ENCODE assay signal across 8 cellular contexts in the genomic region with DNA sequence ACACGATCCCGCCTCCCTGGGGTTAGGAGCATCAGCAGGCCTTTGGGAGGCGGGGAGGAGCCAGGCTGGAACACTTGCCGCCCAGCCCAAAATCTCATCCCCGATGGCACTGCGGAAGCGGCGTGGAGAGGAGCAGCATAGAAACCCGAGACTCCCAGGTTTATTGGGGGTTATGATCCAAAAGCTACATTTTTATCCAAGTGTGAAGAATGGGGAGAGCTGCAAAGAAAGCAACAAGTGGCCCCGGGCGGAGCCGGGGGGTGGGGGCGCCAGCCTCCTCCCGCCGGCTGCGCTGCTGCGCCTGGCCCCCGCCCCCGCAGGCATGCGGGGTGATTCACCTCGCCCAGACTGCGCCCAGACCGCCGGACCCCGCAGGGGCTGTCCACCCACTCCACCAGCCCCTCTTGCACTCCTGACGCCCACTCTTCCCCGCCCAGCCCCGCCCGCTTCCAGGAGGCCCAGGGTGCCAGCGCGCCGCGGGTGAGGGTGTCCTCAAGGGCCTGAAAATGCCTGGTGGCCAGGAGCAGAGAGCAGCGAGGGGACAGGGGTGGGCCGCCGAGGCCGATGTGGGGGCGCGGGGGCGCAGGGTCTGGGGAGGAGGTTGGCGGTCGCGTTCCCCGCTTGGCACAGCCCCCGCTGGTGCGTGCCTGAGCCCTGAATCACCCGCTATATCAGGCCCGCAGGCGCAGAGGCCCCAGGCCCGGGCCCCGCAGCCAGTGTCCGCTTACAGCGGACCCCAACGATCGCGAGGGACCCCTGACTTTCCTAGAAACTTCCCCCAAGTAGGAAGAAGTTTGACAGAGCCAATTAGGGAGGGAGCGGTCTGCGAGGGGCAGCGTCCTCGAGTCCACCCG. TPM values are rescaled to one million over a fixed set of nuclear protein-coding genes. Genes with fewer than 3 reads are reported as not detected.
DNase-seq lines count a peak whose midpoint lies in the region; ATAC-seq and TF ChIP-seq lines count a peak whose summit lies in the region.

No MANE protein-coding gene starts in this region.

- H3K4me2 ChIP-seq in mesenchymal stem cell (ENCODE audit: low read length, poor library complexity, severe bottlenecking): peak overlapping the region; percentile 88

- H3K9ac ChIP-seq in mesenchymal stem cell (ENCODE audit: low read length): peak overlapping the region; percentile 99

- no peak for ATAC-seq in HG02642 (IDR thresholded peaks at IDR 0.05; ENCODE audit: poor library complexity, unreplicated experiment)

- H3K27ac Mint-ChIP-seq in type B pancreatic cell: peak overlapping the region; percentile 74

- peaks cover 16% of the 10 kb centered on the region for H3K4me1 Mint-ChIP-seq in type B pancreatic cell (ENCODE audit: unreplicated experiment)

- peak overlapping the region in 1 of 2 experiments; percentile 80 for H3K4ac ChIP-seq in mesenchymal stem cell (ENCODE audit: low read depth in 1 of 2, low read length in 2 of 2)

- TF ChIP-seq CTCF in RWPE1 (conservative IDR thresholded peaks at IDR 0.05; ENCODE audit: low read depth) (no peak), type B pancreatic cell (conservative IDR thresholded peaks at IDR 0.05) (no peak)

- H2BK12ac ChIP-seq in mesenchymal stem cell (ENCODE audit: low read length in 2 of 2): peak overlapping the region; percentile 51 to 56

- H3K36me3 Mint-ChIP-seq in type B pancreatic cell: no peaks in the 10 kb centered on the region

- H3K27me3 Mint-ChIP-seq in type B pancreatic cell: peaks cover 56% of the 10 kb centered on the region

- WGBS in mesenchymal stem cell: under 1% methylated on average over 19 of the region's 61 CpGs

- peak overlapping the region in 1 of 2 experiments; percentile 94 for H3K23ac ChIP-seq in mesenchymal stem cell (ENCODE audit: low read length in 2 of 2)

- H3K27ac ChIP-seq in RWPE1: peak overlapping the region; percentile 98
- no peak overlapping the region for H3K27ac ChIP-seq in effector memory CD4-positive, alpha-beta T cell (ENCODE audit: insufficient read depth, low read length, poor library complexity, severe bottlenecking)
- H3K27ac ChIP-seq in mesenchymal stem cell (ENCODE audit: low read length, poor library complexity, severe bottlenecking): peak overlapping the region; percentile 76

- CTCF ChIA-PET in RWPE1 (lab: Yijun Ruan, JAX): interaction anchor here (1.2 to 1.5 kb wide), 3 partner anchors 16 to 106 kb away, joined by 4 to 9 read pairs (median 6); no protein-coding TSS in a partner anchor

- peak overlapping the region; percentile 11 to 97 for H3K14ac ChIP-seq in mesenchymal stem cell (ENCODE audit: low read length in 2 of 2)

- H2BK15ac ChIP-seq in mesenchymal stem cell (ENCODE audit: low read depth, poor library complexity, severe bottlenecking): peak overlapping the region; percentile 87

- no peak overlapping the region for H2BK5ac ChIP-seq in mesenchymal stem cell (ENCODE audit: low read depth, low read length, poor library complexity, severe bottlenecking)

- H3K4me3 Mint-ChIP-seq in type B pancreatic cell: peak overlapping the region; percentile 87

- DNase-seq in CD1c-positive myeloid dendritic cell (ENCODE audit: extremely low spot score) (peak; percentile 46), RWPE1 (ENCODE audit: low spot score) (peak; percentile 75), mesenchymal stem cell (peak; percentile 68), type B pancreatic cell (ENCODE audit: extremely low spot score, unreplicated experiment) (no peak), GM19238 (ENCODE audit: insufficient read length, low spot score) (no peak), 8988T (no peak)
- DNase-seq in effector memory CD4-positive, alpha-beta T cell: no peak

- peak overlapping the region; percentile 39 for H2AK5ac ChIP-seq in mesenchymal stem cell (ENCODE audit: low read length, severe bottlenecking)

- peak overlapping the region; percentile 52 for H3K4me3 ChIP-seq in effector memory CD4-positive, alpha-beta T cell (ENCODE audit: insufficient read depth, low read depth, low read length, poor library complexity, severe bottlenecking)
- H3K4me3 ChIP-seq in mesenchymal stem cell (ENCODE audit: insufficient read depth in 1 of 2, low read depth in 1 of 2, low read length in 2 of 2): peak overlapping the region; percentile 96 to 100

- peak overlapping the region; percentile 79 for H4K8ac ChIP-seq in mesenchymal stem cell (ENCODE audit: low read length)

- H2BK120ac ChIP-seq in mesenchymal stem cell (ENCODE audit: low read depth, low read length): peak overlapping the region; percentile 87

- no peak overlapping the region for H2AFZ ChIP-seq in mesenchymal stem cell (ENCODE audit: low read depth, low read length)

- peak overlapping the region; percentile 67 to 95 for H3K18ac ChIP-seq in mesenchymal stem cell (ENCODE audit: low read depth in 1 of 2, low read length in 2 of 2)

- H3K27me3 ChIP-seq in effector memory CD4-positive, alpha-beta T cell (replicated peaks; ENCODE audit: control insufficient read depth, insufficient read depth, low read length, poor library complexity, severe bottlenecking): peaks cover 12% of the 10 kb centered on the region
- H3K27me3 ChIP-seq in mesenchymal stem cell (ENCODE audit: control insufficient read depth in 1 of 2, insufficient read depth in 1 of 2, low read length in 2 of 2): no peaks in the 10 kb centered on the region

- no peaks in the 10 kb centered on the region for H3K9me3 ChIP-seq in effector memory CD4-positive, alpha-beta T cell (ENCODE audit: control insufficient read depth, low read length)
- H3K9me3 ChIP-seq in mesenchymal stem cell (ENCODE audit: control insufficient read depth, low read length): no peaks in the 10 kb centered on the region

- H3K4me1 ChIP-seq in effector memory CD4-positive, alpha-beta T cell (ENCODE audit: control insufficient read depth, insufficient read depth, low read length, poor library complexity, severe bottlenecking): peaks cover 17% of the 10 kb centered on the region
- H3K4me1 ChIP-seq in mesenchymal stem cell (ENCODE audit: control insufficient read depth, insufficient read depth, low read depth, low read length): peaks cover 16% of the 10 kb centered on the region

- H3K36me3 ChIP-seq in effector memory CD4-positive, alpha-beta T cell (ENCODE audit: control insufficient read depth, insufficient read depth, low read length): no peaks in the 10 kb centered on the region
- peaks cover 4 to 10% of the 10 kb centered on the region in 2 experiments for H3K36me3 ChIP-seq in mesenchymal stem cell (ENCODE audit: control insufficient read depth in 1 of 2, insufficient read depth in 2 of 2, low read depth in 1 of 2, low read length in 2 of 2)

- peak overlapping the region; percentile 91 for H4K91ac ChIP-seq in mesenchymal stem cell (ENCODE audit: low read length)

- H3K9me3 Mint-ChIP-seq in type B pancreatic cell: no peaks in the 10 kb centered on the region

- POLR2A ChIA-PET in RWPE1 (lab: Yijun Ruan, JAX; ENCODE audit: low non-redundant PET): interaction anchor here (0.6 to 1.7 kb wide), 4 partner anchors 12 to 79 kb away, joined by 3 to 11 read pairs (median 6); partner anchors contain the start of gene STAT3

- no peaks in the 10 kb centered on the region for H3K79me1 ChIP-seq in mesenchymal stem cell (replicated peaks; ENCODE audit: low read length, poor library complexity, severe bottlenecking)

RNA-seq across cellular contexts. Expression of gene CAVIN1, which starts 1.4 kb away (rescaled TPM):
- 168 TPM for polyA plus RNA-seq in mesenchymal stem cell (2013, experiment 1 of 2)
- polyA plus RNA-seq in mesenchymal stem cell (2013, experiment 2 of 2): 165 TPM
- total RNA-seq in type B pancreatic cell (ENCODE audit: low replicate concordance): 21.9 and 49.0 TPM in 2 replicates

RNA-seq across cellular contexts. Expression of gene STAT3, which starts 33.5 kb away (rescaled TPM):
- polyA plus RNA-seq in mesenchymal stem cell (2013, experiment 1 of 2): 67.6 TPM
- polyA plus RNA-seq in mesenchymal stem cell (2013, experiment 2 of 2): 66.8 TPM
- total RNA-seq in type B pancreatic cell (ENCODE audit: low replicate concordance): 64.9 and 80.1 TPM in 2 replicates

RNA-seq across cellular contexts. Expression of gene ATP6V0A1, which starts 37.0 kb away (rescaled TPM):
- polyA plus RNA-seq in mesenchymal stem cell (2013, experiment 1 of 2): 39.0 TPM
- polyA plus RNA-seq in mesenchymal stem cell (2013, experiment 2 of 2): 40.2 TPM
- total RNA-seq in type B pancreatic cell (ENCODE audit: low replicate concordance): 65.5 and 69.4 TPM in 2 replicates

Comparison
In these comparisons a context has a peak if more than half of its experiments do, and no peak if none do; other contexts are left out.
1. DNase-seq: peak in CD1c-positive myeloid dendritic cell (single experiment), RWPE1 (single experiment) and mesenchymal stem cell (single experiment); none in effector memory CD4-positive, alpha-beta T cell (0 of 3), type B pancreatic cell (single experiment), GM19238 (single experiment) and 8988T (single experiment).